Comparison of ENCODE assay signal across 13 cellular contexts in the genomic region with DNA sequence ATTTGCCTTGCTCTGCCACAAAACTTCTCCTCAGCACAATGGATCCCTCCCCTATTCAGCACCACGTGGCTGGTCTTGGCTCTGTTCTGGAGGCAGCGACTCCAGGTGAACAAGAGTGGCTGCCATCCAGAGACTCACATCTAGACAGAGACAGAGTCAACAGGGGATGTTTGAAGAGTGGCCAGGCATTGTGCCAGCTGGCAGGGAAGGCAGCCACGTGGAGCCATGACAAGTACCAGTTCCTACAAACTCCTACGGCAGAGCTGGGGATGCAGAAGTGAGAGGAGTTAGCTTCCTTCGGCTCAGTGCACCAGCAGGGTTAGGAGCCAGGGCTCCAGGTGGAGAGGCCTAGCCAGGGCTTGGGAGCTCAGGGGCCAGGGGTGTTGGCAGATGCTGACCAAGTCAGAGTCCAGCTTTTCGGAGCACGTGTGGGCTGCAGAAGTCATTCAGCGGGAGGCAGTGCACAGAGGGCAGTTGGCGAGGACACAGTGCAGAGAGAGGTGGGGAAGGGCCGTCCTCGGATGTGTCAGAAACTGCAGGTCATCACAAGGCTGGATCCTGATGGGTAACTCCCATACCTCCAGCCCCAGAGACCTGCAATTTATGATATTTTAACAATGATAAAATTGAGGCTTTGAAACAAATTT.
DNase-seq lines count a peak whose midpoint lies in the region; ATAC-seq and TF ChIP-seq lines count a peak whose summit lies in the region.
"Had no signal": no experiment of that assay in that cellular context is flagged by ENCODE, and none has a peak within 500 bp of the region (broad histone marks: within the 10 kb centered on the region; RNA-seq: fewer than 3 reads in every experiment).

No MANE protein-coding gene starts in this region.

- no peaks in the 10 kb centered on the region for H3K36me3 Mint-ChIP-seq in CD14-positive monocyte

- H3K4me1 Mint-ChIP-seq in stimulated activated naive CD8-positive, alpha-beta T cell treated with anti-CD3 and anti-CD28 coated beads, Interleukin-15, amount 100 ng/mL, for 72 hours: peaks cover 6% of the 10 kb centered on the region
- no peaks in the 10 kb centered on the region for H3K4me1 Mint-ChIP-seq in CD14-positive monocyte

- no peaks in the 10 kb centered on the region for H3K9me3 Mint-ChIP-seq in stimulated activated naive CD8-positive, alpha-beta T cell treated with anti-CD3 and anti-CD28 coated beads, Interleukin-15, amount 100 ng/mL, for 72 hours
- peaks cover 0 to 4% (median 0%) of the 10 kb centered on the region in 7 donors for H3K9me3 Mint-ChIP-seq in CD14-positive monocyte
- H3K9me3 Mint-ChIP-seq: activated T-helper 2 cell treated with anti-CD3 and anti-CD28 coated beads, Interferon-gamma antibody, Interleukin-2, Interleukin-4, amounts not matched to agents 10 μg/mL and 5 μg/mL and 100 μg/mL, durations not matched to agents 14 hours and 24 hours and 36 hours; endodermal cell; T-helper 2 cell treated with Interferon-gamma antibody and Interleukin-4, amounts not matched to agents 5 μg/mL and 100 μg/mL, for 36 hours had no signal

- H3K4me1 ChIP-seq in esophagus squamous epithelium: peaks cover 0 to 7% (median 0%) of the 10 kb centered on the region in 3 donors

- DNase-seq in stimulated activated naive CD8-positive, alpha-beta T cell treated with anti-CD3 and anti-CD28 coated beads, Interleukin-15, amount 100 ng/mL, for 72 hours: no peak
- DNase-seq in stimulated activated naive CD8-positive, alpha-beta T cell treated with anti-CD3 and anti-CD28 coated beads, Interleukin-15, Interleukin-2, amounts not matched to agents 100 U/mL and 50 U/mL, for 24 hours: no peak
- DNase-seq in astrocyte of the hippocampus (ENCODE audit: low read depth, low spot score) (peak; percentile 28), left kidney (ENCODE audit: low read depth, low spot score) (peak; percentile 25), esophagus squamous epithelium (lab: John Stamatoyannopoulos, UW) (no peak), CD14-positive monocyte (ENCODE audit: low spot score) (no peak)
- DNase-seq in activated CD8-positive, alpha-beta memory T cell treated with anti-CD3 and anti-CD28 coated beads, Interleukin-2, amount 50 U/mL, for 4 hours: no peak
- DNase-seq: endodermal cell; spleen; stimulated activated naive CD4-positive, alpha-beta T cell treated with Interleukin-2 at 50 U/mL for 16 hours had no signal

- no peaks in the 10 kb centered on the region for H3K36me3 ChIP-seq in esophagus squamous epithelium
- H3K36me3 ChIP-seq: spleen had no signal

- intact Hi-C loops in esophagus squamous epithelium (cut with DNase I) (no loop called here), CD14-positive monocyte (cut with micrococcal nuclease) (no loop called here)

- H3K27ac Mint-ChIP-seq in stimulated activated naive CD8-positive, alpha-beta T cell treated with anti-CD3 and anti-CD28 coated beads, Interleukin-15, amount 100 ng/mL, for 72 hours: peak overlapping the region in 1 of 2 donors; percentile 27
- H3K27ac Mint-ChIP-seq in CD14-positive monocyte: no peak overlapping the region
- H3K27ac Mint-ChIP-seq: activated T-helper 2 cell treated with anti-CD3 and anti-CD28 coated beads, Interferon-gamma antibody, Interleukin-2, Interleukin-4, amounts not matched to agents 10 μg/mL and 5 μg/mL and 100 μg/mL, durations not matched to agents 14 hours and 24 hours and 36 hours; endodermal cell; T-helper 2 cell treated with Interferon-gamma antibody and Interleukin-4, amounts not matched to agents 5 μg/mL and 100 μg/mL, for 36 hours had no signal

- TF ChIP-seq POLR2A in esophagus squamous epithelium (IDR thresholded peaks at IDR 0.05): no peak

- H3K27me3 Mint-ChIP-seq in stimulated activated naive CD8-positive, alpha-beta T cell treated with anti-CD3 and anti-CD28 coated beads, Interleukin-15, amount 100 ng/mL, for 72 hours: peaks cover 61% of the 10 kb centered on the region
- H3K27me3 Mint-ChIP-seq in CD14-positive monocyte (ENCODE audit: low read depth in 3 of 3): peaks cover 5 to 30% (median 12%) of the 10 kb centered on the region in 3 donors

- ATAC-seq in stimulated activated naive CD8-positive, alpha-beta T cell treated with anti-CD3 and anti-CD28 coated beads, Interleukin-15, amount 100 ng/mL, for 72 hours: peak; percentile 40
- ATAC-seq in stimulated activated naive CD8-positive, alpha-beta T cell treated with anti-CD3 and anti-CD28 coated beads, Interleukin-15, Interleukin-2, amounts not matched to agents 100 U/mL and 50 U/mL, for 24 hours: no peak
- no peak for ATAC-seq in GM19328 (IDR thresholded peaks at IDR 0.05; ENCODE audit: unreplicated experiment)

- no peak overlapping the region for H3K4me3 ChIP-seq in esophagus squamous epithelium
- H3K4me3 ChIP-seq: spleen had no signal

- WGBS in esophagus squamous epithelium, 2 donors: 15 to 58% methylated on average over 5 to 10 of the region's 11 CpGs

- TF ChIP-seq CTCF in esophagus squamous epithelium (IDR thresholded peaks at IDR 0.05) (peak in 1 of 6 experiments; percentile 6), CD14-positive monocyte (IDR thresholded peaks at IDR 0.05) (no peak)

- peaks cover 0 to 21% (median 0%) of the 10 kb centered on the region in 4 donors for H3K27me3 ChIP-seq in esophagus squamous epithelium

- H3K9me3 ChIP-seq in esophagus squamous epithelium: no peaks in the 10 kb centered on the region
- H3K9me3 ChIP-seq: spleen had no signal

- no peak overlapping the region for H3K4me3 Mint-ChIP-seq in stimulated activated naive CD8-positive, alpha-beta T cell treated with anti-CD3 and anti-CD28 coated beads, Interleukin-15, amount 100 ng/mL, for 72 hours
- H3K4me3 Mint-ChIP-seq in CD14-positive monocyte: no peak overlapping the region
- H3K4me3 Mint-ChIP-seq: endodermal cell; T-helper 2 cell treated with Interferon-gamma antibody and Interleukin-4, amounts not matched to agents 5 μg/mL and 100 μg/mL, for 36 hours had no signal

- H3K27ac ChIP-seq in esophagus squamous epithelium: no peak overlapping the region
- H3K27ac ChIP-seq: spleen had no signal

Comparison
In these comparisons a context has a peak if more than half of its experiments do, and no peak if none do; other contexts are left out.
1. DNase-seq: peak in astrocyte of the hippocampus (single experiment) and left kidney (single experiment); none in stimulated activated naive CD8-positive, alpha-beta T cell treated with anti-CD3 and anti-CD28 coated beads, Interleukin-15, amount 100 ng/mL, for 72 hours (0 of 2), stimulated activated naive CD8-positive, alpha-beta T cell treated with anti-CD3 and anti-CD28 coated beads, Interleukin-15, Interleukin-2, amounts not matched to agents 100 U/mL and 50 U/mL, for 24 hours (single experiment), activated CD8-positive, alpha-beta memory T cell treated with anti-CD3 and anti-CD28 coated beads, Interleukin-2, amount 50 U/mL, for 4 hours (single experiment), esophagus squamous epithelium (single experiment) and CD14-positive monocyte (single experiment).